ENCODE assay signal across 1 cellular context in genomic region chr13:43087960-43088580, GRCh38.
TF ChIP-seq lines count a peak whose summit lies in the region.

No MANE protein-coding gene starts in this region.

TF ChIP-seq in WTC11, 78 proteins besides CTCF, POLR2A, EP300 and RAD21 (continued from another document):
- TF ChIP-seq STAT6 (CRISPR knock-in tag; conservative IDR thresholded peaks at IDR 0.05; ENCODE audit: low read depth), result no peak
- TF ChIP-seq AR (CRISPR knock-in tag; IDR thresholded peaks at IDR 0.05), result no peak
